Comparison of ENCODE assay signal across 21 cellular contexts in the genomic region with DNA sequence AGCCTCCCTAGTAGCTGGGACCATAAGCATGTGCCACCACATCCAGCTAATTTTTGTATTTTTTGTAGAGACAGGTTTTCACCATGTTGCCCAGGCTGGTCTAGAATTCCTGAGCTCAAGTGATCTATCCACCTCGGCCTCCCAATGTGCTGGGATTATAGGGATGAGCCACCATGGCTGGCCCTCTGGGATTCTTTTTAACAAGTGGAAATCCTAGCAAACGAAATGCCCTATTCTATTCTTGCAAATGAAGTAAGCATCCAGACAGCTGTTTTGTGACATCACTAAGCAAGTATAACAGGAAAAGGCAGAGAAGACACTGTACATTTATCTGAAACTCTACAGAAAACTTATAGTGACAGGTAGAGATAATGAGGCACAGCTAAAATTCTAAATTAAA.
"Had no signal": no experiment of that assay in that cellular context is flagged by ENCODE, and none has a peak within 500 bp of the region (broad histone marks: within the 10 kb centered on the region; RNA-seq: fewer than 3 reads in every experiment).

No MANE protein-coding gene starts in this region.

- H3K27ac ChIP-seq: RWPE1, SJSA1, SK-N-MC had no signal

- ATAC-seq: HepG2, Panc1, PC-3 had no signal

- H3K4me3 ChIP-seq: MG63, SJSA1, SK-N-MC had no signal

- H3K27me3 ChIP-seq: MG63, SJSA1 had no signal

- DNase-seq: IMR-90, Karpas-422, KG1, MG63, NCI-H1092 treated with DMSO at 0.1 percent for 48 hours, NCI-H1436, NCI-H187 treated with DMSO at 0.1 percent for 48 hours, NCI-H2029 treated with DMSO at 0.1 percent for 48 hours, NCI-H2171 treated with DMSO at 0.1 percent for 48 hours, NCI-H345, NCI-H446 treated with DMSO at 0.1 percent for 48 hours, NCI-H510A treated with DMSO at 0.1 percent for 48 hours, NCI-H526, PC-3, SHP77, SW 1271 had no signal
